In the genomic region with DNA sequence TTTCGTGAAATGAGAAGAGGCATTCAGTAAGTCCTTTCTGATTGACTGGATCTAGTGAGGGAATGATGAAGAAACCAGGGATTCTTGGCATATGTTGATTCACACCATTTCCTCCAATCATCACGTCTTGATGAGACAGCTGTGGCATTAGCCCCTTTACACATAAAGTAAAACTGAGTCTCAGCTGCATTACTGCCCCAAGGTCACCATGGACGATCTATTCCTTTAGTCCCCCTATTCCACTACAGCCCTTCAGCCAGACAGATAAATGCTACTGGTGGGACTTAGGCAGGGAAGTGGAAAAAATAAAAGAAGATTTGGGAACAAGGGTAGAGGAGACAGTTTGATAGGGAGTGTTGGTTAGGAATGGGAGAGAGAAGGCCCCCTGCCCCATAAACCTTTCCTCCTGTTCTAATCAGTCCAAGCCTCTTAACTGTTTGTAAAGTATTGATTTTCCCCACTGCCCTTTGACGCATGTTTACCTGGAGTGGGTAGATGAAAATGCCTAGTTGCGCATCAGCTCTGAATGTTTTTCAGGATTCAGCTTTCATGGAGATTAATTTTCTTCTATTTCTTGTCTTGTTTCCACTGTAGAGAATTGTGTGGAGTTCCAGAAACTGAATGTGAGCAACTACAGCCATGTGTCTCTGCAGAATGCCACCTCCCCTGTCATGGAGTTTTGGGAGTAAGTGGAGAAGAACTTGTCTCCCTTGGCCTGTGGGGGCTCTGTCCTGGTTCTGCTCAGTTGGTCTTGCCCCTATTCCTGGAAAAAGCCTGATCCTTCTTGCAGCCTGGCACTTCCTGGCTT, we compare ENCODE assay signal across 2 cellular contexts.
TF ChIP-seq lines count a peak whose summit lies in the region.

No MANE protein-coding gene starts in this region.

TF ChIP-seq in HepG2, 621 proteins besides CTCF, POLR2A, EP300 and RAD21 (continues in another document):
- TF ChIP-seq, protein P1, sequence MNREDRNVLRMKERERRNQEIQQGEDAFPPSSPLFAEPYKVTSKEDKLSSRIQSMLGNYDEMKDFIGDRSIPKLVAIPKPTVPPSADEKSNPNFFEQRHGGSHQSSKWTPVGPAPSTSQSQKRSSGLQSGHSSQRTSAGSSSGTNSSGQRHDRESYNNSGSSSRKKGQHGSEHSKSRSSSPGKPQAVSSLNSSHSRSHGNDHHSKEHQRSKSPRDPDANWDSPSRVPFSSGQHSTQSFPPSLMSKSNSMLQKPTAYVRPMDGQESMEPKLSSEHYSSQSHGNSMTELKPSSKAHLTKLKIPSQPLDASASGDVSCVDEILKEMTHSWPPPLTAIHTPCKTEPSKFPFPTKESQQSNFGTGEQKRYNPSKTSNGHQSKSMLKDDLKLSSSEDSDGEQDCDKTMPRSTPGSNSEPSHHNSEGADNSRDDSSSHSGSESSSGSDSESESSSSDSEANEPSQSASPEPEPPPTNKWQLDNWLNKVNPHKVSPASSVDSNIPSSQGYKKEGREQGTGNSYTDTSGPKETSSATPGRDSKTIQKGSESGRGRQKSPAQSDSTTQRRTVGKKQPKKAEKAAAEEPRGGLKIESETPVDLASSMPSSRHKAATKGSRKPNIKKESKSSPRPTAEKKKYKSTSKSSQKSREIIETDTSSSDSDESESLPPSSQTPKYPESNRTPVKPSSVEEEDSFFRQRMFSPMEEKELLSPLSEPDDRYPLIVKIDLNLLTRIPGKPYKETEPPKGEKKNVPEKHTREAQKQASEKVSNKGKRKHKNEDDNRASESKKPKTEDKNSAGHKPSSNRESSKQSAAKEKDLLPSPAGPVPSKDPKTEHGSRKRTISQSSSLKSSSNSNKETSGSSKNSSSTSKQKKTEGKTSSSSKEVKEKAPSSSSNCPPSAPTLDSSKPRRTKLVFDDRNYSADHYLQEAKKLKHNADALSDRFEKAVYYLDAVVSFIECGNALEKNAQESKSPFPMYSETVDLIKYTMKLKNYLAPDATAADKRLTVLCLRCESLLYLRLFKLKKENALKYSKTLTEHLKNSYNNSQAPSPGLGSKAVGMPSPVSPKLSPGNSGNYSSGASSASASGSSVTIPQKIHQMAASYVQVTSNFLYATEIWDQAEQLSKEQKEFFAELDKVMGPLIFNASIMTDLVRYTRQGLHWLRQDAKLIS (CRISPR knock-in tag; IDR thresholded peaks at IDR 0.05) = no peak
- no peak for TF ChIP-seq ZFAT (CRISPR knock-in tag; conservative IDR thresholded peaks at IDR 0.05)
- TF ChIP-seq NFKBIZ (CRISPR knock-in tag; IDR thresholded peaks at IDR 0.05) = no peak
- TF ChIP-seq FOXJ3 (CRISPR knock-in tag; IDR thresholded peaks at IDR 0.05; ENCODE audit: borderline replicate concordance) = no peak; the same call in 1 of the 2 replicates
- TF ChIP-seq ZNF691 (CRISPR knock-in tag; IDR thresholded peaks at IDR 0.05; ENCODE audit: borderline replicate concordance, low read depth) = no peak
- TF ChIP-seq ZNF484 (CRISPR knock-in tag; IDR thresholded peaks at IDR 0.05; ENCODE audit: borderline replicate concordance, low read depth) = no peak
- TF ChIP-seq FOXA3 (CRISPR knock-in tag; IDR thresholded peaks at IDR 0.05) = peak; percentile 78
- TF ChIP-seq, protein P2, sequence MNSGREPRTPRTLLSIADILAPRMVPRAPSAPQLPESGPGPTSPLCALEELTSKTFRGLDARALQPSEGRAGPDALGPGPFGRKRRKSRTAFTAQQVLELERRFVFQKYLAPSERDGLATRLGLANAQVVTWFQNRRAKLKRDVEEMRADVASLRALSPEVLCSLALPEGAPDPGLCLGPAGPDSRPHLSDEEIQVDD (CRISPR knock-in tag; IDR thresholded peaks at IDR 0.05; ENCODE audit: borderline replicate concordance) = no peak
- no peak for TF ChIP-seq SOX6 (IDR thresholded peaks at IDR 0.05)
- peak; percentile 54 for TF ChIP-seq SOX6 (CRISPR knock-in tag; IDR thresholded peaks at IDR 0.05)
- TF ChIP-seq ZSCAN30 (CRISPR knock-in tag; IDR thresholded peaks at IDR 0.05) = no peak
- TF ChIP-seq ZNF780A (CRISPR knock-in tag; IDR thresholded peaks at IDR 0.05) = no peak
- no peak for TF ChIP-seq FOSL1 (CRISPR knock-in tag; IDR thresholded peaks at IDR 0.05; ENCODE audit: borderline replicate concordance)
- TF ChIP-seq ZFP90 (CRISPR knock-in tag; IDR thresholded peaks at IDR 0.05; ENCODE audit: borderline replicate concordance) = no peak
- TF ChIP-seq IKZF1 (IDR thresholded peaks at IDR 0.05) = no peak
- TF ChIP-seq NAIF1 (CRISPR knock-in tag; IDR thresholded peaks at IDR 0.05; ENCODE audit: borderline replicate concordance) = no peak
- TF ChIP-seq ZNF678 (CRISPR knock-in tag; IDR thresholded peaks at IDR 0.05) = no peak
- no peak for TF ChIP-seq KAT7 (CRISPR knock-in tag; IDR thresholded peaks at IDR 0.05; ENCODE audit: borderline replicate concordance)
- no peak for TF ChIP-seq PHB2 (IDR thresholded peaks at IDR 0.05; ENCODE audit: partially characterized antibody)
- no peak for TF ChIP-seq ZNF121 (CRISPR knock-in tag; IDR thresholded peaks at IDR 0.05)
- peak; percentile 52; the same call in 1 of the 2 replicates for TF ChIP-seq BCL6 (CRISPR knock-in tag; IDR thresholded peaks at IDR 0.05)
- TF ChIP-seq XRCC5 (optimal IDR thresholded peaks at IDR 0.05; ENCODE audit: low read length) = no peak
- TF ChIP-seq SNRNP70 (IDR thresholded peaks at IDR 0.05; ENCODE audit: low read depth, low read length) = no peak
- no peak for TF ChIP-seq CC2D1A (CRISPR knock-in tag; IDR thresholded peaks at IDR 0.05)
- TF ChIP-seq, protein P3, sequence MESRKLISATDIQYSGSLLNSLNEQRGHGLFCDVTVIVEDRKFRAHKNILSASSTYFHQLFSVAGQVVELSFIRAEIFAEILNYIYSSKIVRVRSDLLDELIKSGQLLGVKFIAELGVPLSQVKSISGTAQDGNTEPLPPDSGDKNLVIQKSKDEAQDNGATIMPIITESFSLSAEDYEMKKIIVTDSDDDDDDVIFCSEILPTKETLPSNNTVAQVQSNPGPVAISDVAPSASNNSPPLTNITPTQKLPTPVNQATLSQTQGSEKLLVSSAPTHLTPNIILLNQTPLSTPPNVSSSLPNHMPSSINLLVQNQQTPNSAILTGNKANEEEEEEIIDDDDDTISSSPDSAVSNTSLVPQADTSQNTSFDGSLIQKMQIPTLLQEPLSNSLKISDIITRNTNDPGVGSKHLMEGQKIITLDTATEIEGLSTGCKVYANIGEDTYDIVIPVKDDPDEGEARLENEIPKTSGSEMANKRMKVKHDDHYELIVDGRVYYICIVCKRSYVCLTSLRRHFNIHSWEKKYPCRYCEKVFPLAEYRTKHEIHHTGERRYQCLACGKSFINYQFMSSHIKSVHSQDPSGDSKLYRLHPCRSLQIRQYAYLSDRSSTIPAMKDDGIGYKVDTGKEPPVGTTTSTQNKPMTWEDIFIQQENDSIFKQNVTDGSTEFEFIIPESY (CRISPR knock-in tag; IDR thresholded peaks at IDR 0.05) = peak; percentile 60

TF ChIP-seq in SK-N-SH treated with all-trans-retinoic acid at 6 μM for 48 hours, 23 proteins besides CTCF, POLR2A, EP300 and RAD21:
- TF ChIP-seq ESRRG (CRISPR knock-in tag; IDR thresholded peaks at IDR 0.05) (no peak), ZNF70 (CRISPR knock-in tag; IDR thresholded peaks at IDR 0.05) (no peak), ZC3H10 (CRISPR knock-in tag; IDR thresholded peaks at IDR 0.05) (no peak), ZNF8 (CRISPR knock-in tag; IDR thresholded peaks at IDR 0.05) (no peak), TSHZ2 (CRISPR knock-in tag; IDR thresholded peaks at IDR 0.05) (no peak), ZFP3 (CRISPR knock-in tag; IDR thresholded peaks at IDR 0.05) (no peak), SNAI2 (CRISPR knock-in tag; IDR thresholded peaks at IDR 0.05) (no peak)
- TF ChIP-seq, protein P4, sequence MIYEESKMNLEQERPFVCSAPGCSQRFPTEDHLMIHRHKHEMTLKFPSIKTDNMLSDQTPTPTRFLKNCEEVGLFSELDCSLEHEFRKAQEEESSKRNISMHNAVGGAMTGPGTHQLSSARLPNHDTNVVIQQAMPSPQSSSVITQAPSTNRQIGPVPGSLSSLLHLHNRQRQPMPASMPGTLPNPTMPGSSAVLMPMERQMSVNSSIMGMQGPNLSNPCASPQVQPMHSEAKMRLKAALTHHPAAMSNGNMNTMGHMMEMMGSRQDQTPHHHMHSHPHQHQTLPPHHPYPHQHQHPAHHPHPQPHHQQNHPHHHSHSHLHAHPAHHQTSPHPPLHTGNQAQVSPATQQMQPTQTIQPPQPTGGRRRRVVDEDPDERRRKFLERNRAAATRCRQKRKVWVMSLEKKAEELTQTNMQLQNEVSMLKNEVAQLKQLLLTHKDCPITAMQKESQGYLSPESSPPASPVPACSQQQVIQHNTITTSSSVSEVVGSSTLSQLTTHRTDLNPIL (CRISPR knock-in tag; IDR thresholded peaks at IDR 0.05; ENCODE audit: low read depth) = no peak
